In genomic region chr11:131378931-131379330, GRCh38 we compare ENCODE assay signal across 14 cellular contexts. TPM values are rescaled to one million over a fixed set of nuclear protein-coding genes. Genes with fewer than 3 reads are reported as not detected.
DNase-seq lines count a peak whose midpoint lies in the region; ATAC-seq and TF ChIP-seq lines count a peak whose summit lies in the region.
"Had no signal": no experiment of that assay in that cellular context is flagged by ENCODE, and none has a peak within 500 bp of the region (broad histone marks: within the 10 kb centered on the region; RNA-seq: fewer than 3 reads in every experiment).

No MANE protein-coding gene starts in this region.

- H3K27ac Mint-ChIP-seq in endothelial cell (ENCODE audit: unreplicated experiment) = no peak overlapping the region
- H3K27ac Mint-ChIP-seq in immature natural killer cell = no peak overlapping the region
- H3K27ac Mint-ChIP-seq: activated naive CD8-positive, alpha-beta T cell treated with anti-CD3 and anti-CD28 coated beads, Interleukin-2, amount 10 ng/mL, durations not matched to agents 7 days and 5 days had no signal

- no peak for TF ChIP-seq CTCF in GM12865 (IDR thresholded peaks at IDR 0.05; ENCODE audit: insufficient read depth, low read depth, low read length, missing control alignments)
- TF ChIP-seq CTCF in endothelial cell (IDR thresholded peaks at IDR 0.05; ENCODE audit: unreplicated experiment) = no peak

- H3K4me3 Mint-ChIP-seq in endothelial cell (ENCODE audit: unreplicated experiment) (no peak overlapping the region), immature natural killer cell (no peak overlapping the region)
- H3K4me3 Mint-ChIP-seq: activated naive CD8-positive, alpha-beta T cell treated with anti-CD3 and anti-CD28 coated beads, Interleukin-2, amount 10 ng/mL, durations not matched to agents 7 days and 5 days had no signal

- DNase-seq in GM12865 (ENCODE audit: low read depth) (peak; percentile 24), endothelial cell (ENCODE audit: low spot score) (no peak), GM19240 (ENCODE audit: insufficient read length, low spot score) (no peak), EL (no peak), immature natural killer cell (no peak)
- DNase-seq: activated naive CD8-positive, alpha-beta T cell treated with anti-CD3 and anti-CD28 coated beads, Interleukin-2, amount 10 ng/mL, durations not matched to agents 7 days and 5 days; NCI-H1436 treated with DMSO at 0.1 percent for 48 hours; NCI-H526 treated with DMSO at 0.1 percent for 48 hours; posterior cingulate gyrus; SIG-M5 had no signal

- no peaks in the 10 kb centered on the region for H3K27me3 Mint-ChIP-seq in endothelial cell (ENCODE audit: unreplicated experiment)
- peaks cover 0 to 2% (median 0%) of the 10 kb centered on the region in 3 donors for H3K27me3 Mint-ChIP-seq in immature natural killer cell (ENCODE audit: low read depth in 3 of 3)
- H3K27me3 Mint-ChIP-seq: activated naive CD8-positive, alpha-beta T cell treated with anti-CD3 and anti-CD28 coated beads, Interleukin-2, amount 10 ng/mL, durations not matched to agents 7 days and 5 days had no signal

- H3K4me1 Mint-ChIP-seq in endothelial cell (ENCODE audit: unreplicated experiment) (no peaks in the 10 kb centered on the region), immature natural killer cell (no peaks in the 10 kb centered on the region)
- H3K4me1 Mint-ChIP-seq: activated naive CD8-positive, alpha-beta T cell treated with anti-CD3 and anti-CD28 coated beads, Interleukin-2, amount 10 ng/mL, durations not matched to agents 7 days and 5 days had no signal

- no peak overlapping the region for H3K4me3 ChIP-seq in GM12865 (ENCODE audit: low read depth, low read length)
- H3K4me3 ChIP-seq: A549 had no signal

- H3K36me3 Mint-ChIP-seq in endothelial cell (ENCODE audit: low read depth, unreplicated experiment) = no peaks in the 10 kb centered on the region
- no peaks in the 10 kb centered on the region for H3K36me3 Mint-ChIP-seq in immature natural killer cell
- H3K36me3 Mint-ChIP-seq: activated naive CD8-positive, alpha-beta T cell treated with anti-CD3 and anti-CD28 coated beads, Interleukin-2, amount 10 ng/mL, durations not matched to agents 7 days and 5 days had no signal

- H3K9me3 Mint-ChIP-seq in endothelial cell (ENCODE audit: unreplicated experiment) = no peaks in the 10 kb centered on the region
- peaks cover 0 to 6% (median 1%) of the 10 kb centered on the region in 6 donors for H3K9me3 Mint-ChIP-seq in immature natural killer cell
- H3K9me3 Mint-ChIP-seq: activated naive CD8-positive, alpha-beta T cell treated with anti-CD3 and anti-CD28 coated beads, Interleukin-2, amount 10 ng/mL, durations not matched to agents 7 days and 5 days had no signal

- ATAC-seq in GM19452 (IDR thresholded peaks at IDR 0.05; ENCODE audit: unreplicated experiment) (peak; percentile 81), HG02870 (IDR thresholded peaks at IDR 0.05; ENCODE audit: unreplicated experiment) (peak; percentile 88), HG03558 (IDR thresholded peaks at IDR 0.05; ENCODE audit: extremely low read depth, unreplicated experiment) (peak; percentile 86)
- ATAC-seq: A549 had no signal

RNA-seq across cellular contexts. Expression of gene NTM, which starts 8.5 kb away (rescaled TPM):
- 3.6 TPM for total RNA-seq in endothelial cell (ENCODE audit: unreplicated experiment)
- polyA plus RNA-seq in immature natural killer cell = not detected
- total RNA-seq: activated naive CD8-positive, alpha-beta T cell treated with anti-CD3 and anti-CD28 coated beads, Interleukin-2, amount 10 ng/mL, durations not matched to agents 7 days and 5 days had no signal
- polyA plus RNA-seq: A549 had no signal
